8 cellular contexts compared by ENCODE assay signal in genomic region chr4:181528570-181529184, GRCh38.
A peak's percentile ranks its signal among the peaks of the same experiment; 100 is the strongest.
DNase-seq lines count a peak whose midpoint lies in the region; ATAC-seq and TF ChIP-seq lines count a peak whose summit lies in the region.

No MANE protein-coding gene starts in this region.

- H3K27ac ChIP-seq in hepatocyte: no peak overlapping the region
- no peak overlapping the region for H3K27ac ChIP-seq in smooth muscle cell (ENCODE audit: low read depth)

- H4K20me1 ChIP-seq in hepatocyte (ENCODE audit: insufficient read depth, poor library complexity, severe bottlenecking) (no peaks in the 10 kb centered on the region), smooth muscle cell (ENCODE audit: low read depth) (no peaks in the 10 kb centered on the region)

- TF ChIP-seq CTCF in BJ (IDR thresholded peaks at IDR 0.05; ENCODE audit: insufficient read depth, low read depth, low read length) (peak; percentile 82), GM12875 (IDR thresholded peaks at IDR 0.05; ENCODE audit: borderline replicate concordance, insufficient read depth, low read depth, low read length) (peak; percentile 89), hepatocyte (IDR thresholded peaks at IDR 0.05; ENCODE audit: poor library complexity) (peak; percentile 81), smooth muscle cell (IDR thresholded peaks at IDR 0.05; ENCODE audit: borderline replicate concordance, insufficient read depth, poor library complexity, severe bottlenecking) (peak; percentile 89)

- H3K36me3 ChIP-seq in BJ (ENCODE audit: control insufficient read depth, insufficient read depth, low read length): no peaks in the 10 kb centered on the region
- H3K36me3 ChIP-seq in hepatocyte (replicated peaks; ENCODE audit: insufficient read depth, low read depth): no peaks in the 10 kb centered on the region
- no peaks in the 10 kb centered on the region for H3K36me3 ChIP-seq in smooth muscle cell (ENCODE audit: low read depth)

- WGBS in hepatocyte (ENCODE audit: low lambda C conversion rate, missing lambda C conversion rate): 8% methylated on average over 4 of the region's 4 CpGs
- 4% methylated on average over 4 of the region's 4 CpGs for WGBS in smooth muscle cell (ENCODE audit: low lambda C conversion rate)

- no peak overlapping the region for H3K4me3 ChIP-seq in BJ (ENCODE audit: low read depth, low read length)
- no peak overlapping the region for H3K4me3 ChIP-seq in GM12875 (ENCODE audit: low read depth, low read length)
- no peak overlapping the region for H3K4me3 ChIP-seq in hepatocyte
- H3K4me3 ChIP-seq in smooth muscle cell: peak overlapping the region; percentile 10

- no peak overlapping the region for H3K9ac ChIP-seq in smooth muscle cell (ENCODE audit: low read depth)

- H3K4me1 ChIP-seq in hepatocyte (ENCODE audit: insufficient read depth): no peaks in the 10 kb centered on the region
- H3K4me1 ChIP-seq in smooth muscle cell (ENCODE audit: low read depth): peaks cover 18% of the 10 kb centered on the region

- peak overlapping the region; percentile 48 for H3K4me2 ChIP-seq in hepatocyte
- H3K4me2 ChIP-seq in smooth muscle cell: peak overlapping the region; percentile 40

- peaks cover 7% of the 10 kb centered on the region for H3F3A ChIP-seq in smooth muscle cell (ENCODE audit: low read depth)

- H3K27me3 ChIP-seq in BJ (ENCODE audit: control insufficient read depth, insufficient read depth, low read length): no peaks in the 10 kb centered on the region
- H3K27me3 ChIP-seq in hepatocyte: no peaks in the 10 kb centered on the region
- peaks cover 52% of the 10 kb centered on the region for H3K27me3 ChIP-seq in smooth muscle cell (ENCODE audit: low read depth)

- H3K9me3 ChIP-seq in hepatocyte (ENCODE audit: low read depth) (no peaks in the 10 kb centered on the region), smooth muscle cell (replicated peaks; ENCODE audit: low read depth) (no peaks in the 10 kb centered on the region)

- no peak for DNase-seq in BJ (ENCODE audit: low read depth)
- DNase-seq in NCI-H2171 treated with DMSO at 0.1 percent for 48 hours (lab: John Stamatoyannopoulos, UW): peak; percentile 18
- DNase-seq in amniotic epithelial cell (ENCODE audit: low read depth): peak; percentile 63
- DNase-seq in hepatocyte (ENCODE audit: low spot score): peak; percentile 88
- peak; percentile 6 for DNase-seq in smooth muscle cell (lab: John Stamatoyannopoulos, UW; ENCODE audit: unreplicated experiment)
- DNase-seq in activated naive CD4-positive, alpha-beta T cell treated with anti-CD3 and anti-CD28 coated beads, Interleukin-2, amount 50 U/mL, for 16 hours: no peak

- ATAC-seq in HG03039 (IDR thresholded peaks at IDR 0.05; ENCODE audit: unreplicated experiment): peak; percentile 76

- POLR2A ChIA-PET in BJ (lab: Charles Lee): interaction anchor here (0.7 kb wide), 1 partner anchor 1208 kb away, joined by 3 read pairs; no protein-coding TSS in a partner anchor

- H3K9me2 ChIP-seq in hepatocyte (replicated peaks; ENCODE audit: insufficient read depth): no peaks in the 10 kb centered on the region

- CTCF ChIA-PET in BJ (lab: Yijun Ruan, JAX): interaction anchor here (0.7 to 1.4 kb wide), 4 partner anchors 11 to 401 kb away, joined by 3 to 4 read pairs (median 4); no protein-coding TSS in a partner anchor

- H3K79me2 ChIP-seq in hepatocyte (no peaks in the 10 kb centered on the region), smooth muscle cell (ENCODE audit: low read depth) (no peaks in the 10 kb centered on the region)

- no peak overlapping the region for H2AFZ ChIP-seq in hepatocyte
- peak overlapping the region; percentile 33 for H2AFZ ChIP-seq in smooth muscle cell (ENCODE audit: low read depth)

Comparison
In these comparisons a context has a peak if more than half of its experiments do, and no peak if none do; other contexts are left out.
1. DNase-seq: peak in NCI-H2171 treated with DMSO at 0.1 percent for 48 hours (single experiment), amniotic epithelial cell (single experiment), hepatocyte (single experiment) and smooth muscle cell (single experiment); none in BJ (single experiment) and activated naive CD4-positive, alpha-beta T cell treated with anti-CD3 and anti-CD28 coated beads, Interleukin-2, amount 50 U/mL, for 16 hours (single experiment).
2. Peak in every context shown above with its lines, with median percentiles within 50 percentile points of each other: CTCF ChIP-seq.